31 cellular contexts compared by ENCODE assay signal in the genomic region with DNA sequence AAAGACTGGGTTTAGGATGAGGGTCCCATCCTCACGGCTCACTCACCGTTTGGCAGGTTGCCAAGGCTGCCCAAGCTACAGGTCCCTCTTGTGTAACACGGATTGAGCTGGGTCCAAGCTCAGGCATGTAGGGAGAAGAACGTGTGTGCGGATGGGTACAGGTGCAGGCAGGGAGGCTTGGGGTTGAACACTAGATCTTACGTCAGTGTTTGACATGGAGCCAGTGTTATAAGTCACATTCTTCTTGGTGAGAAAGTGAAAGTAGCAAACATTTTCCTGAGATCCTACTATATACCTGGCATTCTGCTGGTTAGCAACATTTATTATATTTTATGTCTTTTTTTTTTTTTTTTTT.
A peak's percentile ranks its signal among the peaks of the same experiment; 100 is the strongest.
DNase-seq lines count a peak whose midpoint lies in the region; ATAC-seq, FAIRE-seq and TF ChIP-seq lines count a peak whose summit lies in the region.
"Had no signal": no experiment of that assay in that cellular context is flagged by ENCODE, and none has a peak within 500 bp of the region (broad histone marks: within the 10 kb centered on the region; RNA-seq: fewer than 3 reads in every experiment).

No MANE protein-coding gene starts in this region.

- no peak overlapping the region for H3K4me2 ChIP-seq in smooth muscle cell

- H3K36me3 Mint-ChIP-seq in type B pancreatic cell: peaks cover 34% of the 10 kb centered on the region
- H3K36me3 Mint-ChIP-seq: CD4-positive, CD25-positive, alpha-beta regulatory T cell; natural killer cell had no signal

- no peak overlapping the region for H3K9ac ChIP-seq in smooth muscle cell (ENCODE audit: low read depth)

- H3K4me1 ChIP-seq in right lobe of liver: peaks cover 0 to 43% (median 13%) of the 10 kb centered on the region in 4 donors
- H3K4me1 ChIP-seq in small intestine (ENCODE audit: control insufficient read depth in 2 of 2, insufficient read depth in 1 of 2, low read depth in 1 of 2, low read length in 1 of 2): peaks cover 4% of the 10 kb centered on the region in 2 donors
- peaks cover 17% of the 10 kb centered on the region for H3K4me1 ChIP-seq in smooth muscle cell (ENCODE audit: low read depth)
- H3K4me1 ChIP-seq: esophagus muscularis mucosa, vagina had no signal

- H3K4me1 Mint-ChIP-seq in type B pancreatic cell (ENCODE audit: unreplicated experiment): peaks cover 52% of the 10 kb centered on the region
- H3K4me1 Mint-ChIP-seq: activated naive CD8-positive, alpha-beta T cell treated with anti-CD3 and anti-CD28 coated beads, Interleukin-2, amount 50 U/mL, for 24 hours; CD4-positive, CD25-positive, alpha-beta regulatory T cell; natural killer cell; T-helper 17 cell had no signal

- H3K4me3 Mint-ChIP-seq in type B pancreatic cell: no peak overlapping the region
- H3K4me3 Mint-ChIP-seq: activated naive CD8-positive, alpha-beta T cell treated with anti-CD3 and anti-CD28 coated beads, Interleukin-2, amount 50 U/mL, for 24 hours; CD4-positive, CD25-positive, alpha-beta regulatory T cell; natural killer cell; stimulated activated naive CD8-positive, alpha-beta T cell treated with anti-CD3 and anti-CD28 coated beads, Interleukin-15, Interleukin-2, amounts not matched to agents 100 ng/mL and 50 ng/mL, for 24 hours; T-helper 17 cell had no signal

- H3K27ac ChIP-seq in right lobe of liver (peak overlapping the region in 1 of 3 donors; percentile 29), small intestine (ENCODE audit: low read depth in 1 of 2, low read length in 1 of 2) (peak overlapping the region; percentile 22 to 74), smooth muscle cell (ENCODE audit: low read depth) (no peak overlapping the region)
- H3K27ac ChIP-seq: esophagus muscularis mucosa, heart left ventricle, lower lobe of right lung, vagina had no signal

- no peak overlapping the region for H2AFZ ChIP-seq in smooth muscle cell (ENCODE audit: low read depth)

- ATAC-seq in right lobe of liver (peak; percentile 36 to 69 (median 62)), HG03460 (IDR thresholded peaks at IDR 0.05; ENCODE audit: unreplicated experiment) (no peak)
- ATAC-seq: activated CD4-positive, CD25-positive, alpha-beta regulatory T cell treated with anti-CD3 and anti-CD28 coated beads, Interleukin-2, amount 50 U/mL, for 24 hours; activated naive CD8-positive, alpha-beta T cell treated with anti-CD3 and anti-CD28 coated beads, Interleukin-2, amount 50 U/mL, for 24 hours; heart left ventricle; natural killer cell; T-helper 17 cell had no signal

- H3F3A ChIP-seq in smooth muscle cell (ENCODE audit: low read depth): no peaks in the 10 kb centered on the region

- WGBS in right lobe of liver (ENCODE audit: insufficient coverage, low coverage, low lambda C conversion rate, missing lambda C conversion rate): 29% methylated on average over 6 of the region's 6 CpGs
- WGBS in small intestine, 3 donors: 17 to 62% (median 30%) methylated on average over 6 of the region's 6 CpGs
- 95% methylated on average over 6 of the region's 6 CpGs for WGBS in smooth muscle cell (ENCODE audit: low lambda C conversion rate)

- DNase-seq in NCI-H82 (lab: John Stamatoyannopoulos, UW) (peak; percentile 37), NCI-H82 treated with DMSO at 0.1 percent for 48 hours (lab: John Stamatoyannopoulos, UW; ENCODE audit: unreplicated experiment) (no peak), bronchial epithelial cell (ENCODE audit: low read depth) (peak; percentile 50), right lobe of liver (peak in 2 of 3 donors; percentile 62 to 65), small intestine (peak; percentile 79), type B pancreatic cell (ENCODE audit: extremely low spot score, unreplicated experiment) (no peak), smooth muscle cell (lab: John Stamatoyannopoulos, UW; ENCODE audit: unreplicated experiment) (no peak)
- DNase-seq: activated CD4-positive, alpha-beta T cell treated with anti-CD3 and anti-CD28 coated beads, Interleukin-2, amount 50 U/mL, for 48 hours; activated naive CD4-positive, alpha-beta T cell; activated naive CD8-positive, alpha-beta T cell treated with anti-CD3 and anti-CD28 coated beads, Interleukin-2, amount 50 U/mL, for 24 hours; CD4-positive, CD25-positive, alpha-beta regulatory T cell; central memory CD4-positive, alpha-beta T cell; DMS79 treated with DMSO at 0.1 percent for 48 hours; foreskin fibroblast; GDM1; heart left ventricle; lower lobe of right lung; natural killer cell; NCI-H2171; NCI-H510A; NK-92 treated with Interleukin-12 subunit alpha and Interleukin-12 subunit beta, amount 100 ng/mL, for 24 hours; retina; stimulated activated CD4-positive, alpha-beta T cell treated with anti-CD3 and anti-CD28 coated beads, Interleukin-1b, Interleukin-23, amount 100 ng/mL, for 48 hours; T-helper 17 cell had no signal

- H3K79me2 ChIP-seq in smooth muscle cell (ENCODE audit: low read depth): peaks cover 37% of the 10 kb centered on the region

- TF ChIP-seq POLR2A in right lobe of liver (IDR thresholded peaks at IDR 0.05): no peak

- peaks cover 19% of the 10 kb centered on the region for H4K20me1 ChIP-seq in smooth muscle cell (ENCODE audit: low read depth)

- H3K4me3 ChIP-seq in bronchial epithelial cell (ENCODE audit: low read depth, low read length) (no peak overlapping the region), right lobe of liver (no peak overlapping the region), small intestine (ENCODE audit: low read depth in 1 of 2, low read length in 2 of 2) (peak overlapping the region in 1 of 2 donors; percentile 31), smooth muscle cell (no peak overlapping the region)
- H3K4me3 ChIP-seq: esophagus muscularis mucosa, heart left ventricle, lower lobe of right lung, vagina had no signal

- H3K36me3 ChIP-seq in bronchial epithelial cell (ENCODE audit: control insufficient read depth, insufficient read depth, low read length): no peaks in the 10 kb centered on the region
- H3K36me3 ChIP-seq in right lobe of liver: no peaks in the 10 kb centered on the region
- H3K36me3 ChIP-seq in small intestine (ENCODE audit: control insufficient read depth in 2 of 2, insufficient read depth in 2 of 2, low read length in 2 of 2): no peaks in the 10 kb centered on the region
- no peaks in the 10 kb centered on the region for H3K36me3 ChIP-seq in smooth muscle cell (ENCODE audit: low read depth)
- H3K36me3 ChIP-seq: esophagus muscularis mucosa, heart left ventricle, lower lobe of right lung, vagina had no signal

- H3K27me3 ChIP-seq in bronchial epithelial cell (ENCODE audit: control insufficient read depth, insufficient read depth, low read length): no peaks in the 10 kb centered on the region
- H3K27me3 ChIP-seq in right lobe of liver: no peaks in the 10 kb centered on the region
- H3K27me3 ChIP-seq in small intestine (ENCODE audit: control insufficient read depth in 2 of 2, insufficient read depth in 2 of 2, low read length in 2 of 2): no peaks in the 10 kb centered on the region
- no peaks in the 10 kb centered on the region for H3K27me3 ChIP-seq in smooth muscle cell (ENCODE audit: low read depth)
- H3K27me3 ChIP-seq: esophagus muscularis mucosa, heart left ventricle, vagina had no signal

- H3K9me3 Mint-ChIP-seq in type B pancreatic cell: no peaks in the 10 kb centered on the region
- H3K9me3 Mint-ChIP-seq: activated naive CD8-positive, alpha-beta T cell treated with anti-CD3 and anti-CD28 coated beads, Interleukin-2, amount 50 U/mL, for 24 hours; natural killer cell; stimulated activated naive CD8-positive, alpha-beta T cell treated with anti-CD3 and anti-CD28 coated beads, Interleukin-15, Interleukin-2, amounts not matched to agents 100 ng/mL and 50 ng/mL, for 24 hours had no signal

- H3K27ac Mint-ChIP-seq in type B pancreatic cell: no peak overlapping the region
- H3K27ac Mint-ChIP-seq: activated naive CD8-positive, alpha-beta T cell treated with anti-CD3 and anti-CD28 coated beads, Interleukin-2, amount 50 U/mL, for 24 hours; CD4-positive, CD25-positive, alpha-beta regulatory T cell; natural killer cell; stimulated activated naive CD8-positive, alpha-beta T cell treated with anti-CD3 and anti-CD28 coated beads, Interleukin-15, Interleukin-2, amounts not matched to agents 100 ng/mL and 50 ng/mL, for 24 hours had no signal

- H3K9me3 ChIP-seq in right lobe of liver (no peaks in the 10 kb centered on the region), small intestine (ENCODE audit: control insufficient read depth, low read depth) (no peaks in the 10 kb centered on the region), smooth muscle cell (replicated peaks; ENCODE audit: low read depth) (no peaks in the 10 kb centered on the region)
- H3K9me3 ChIP-seq: esophagus muscularis mucosa, heart left ventricle, lower lobe of right lung, vagina had no signal

- intact Hi-C loops in right lobe of liver (cut with DNase I): no loop called here

- no peak for FAIRE-seq in bronchial epithelial cell (lab: Jason Lieb, UNC)
- FAIRE-seq in small intestine (lab: Jason Lieb, UNC): no peak
- FAIRE-seq: keratinocyte, TTC549 had no signal

- TF ChIP-seq CTCF in bronchial epithelial cell (IDR thresholded peaks at IDR 0.05; ENCODE audit: insufficient read depth, low read length, severe bottlenecking) (no peak), right lobe of liver (IDR thresholded peaks at IDR 0.05) (no peak), type B pancreatic cell (conservative IDR thresholded peaks at IDR 0.05) (no peak), smooth muscle cell (IDR thresholded peaks at IDR 0.05; ENCODE audit: borderline replicate concordance, insufficient read depth, poor library complexity, severe bottlenecking) (no peak)

- H3K27me3 Mint-ChIP-seq in type B pancreatic cell: no peaks in the 10 kb centered on the region
- H3K27me3 Mint-ChIP-seq: activated naive CD8-positive, alpha-beta T cell treated with anti-CD3 and anti-CD28 coated beads, Interleukin-2, amount 50 U/mL, for 24 hours; stimulated activated naive CD8-positive, alpha-beta T cell treated with anti-CD3 and anti-CD28 coated beads, Interleukin-15, Interleukin-2, amounts not matched to agents 100 ng/mL and 50 ng/mL, for 24 hours had no signal

Comparison
In these comparisons a context has a peak if more than half of its experiments do, and no peak if none do; other contexts are left out.
1. DNase-seq: peak in NCI-H82 (single experiment), bronchial epithelial cell (single experiment), right lobe of liver (2 of 3) and small intestine (single experiment); none in NCI-H82 treated with DMSO at 0.1 percent for 48 hours (single experiment), type B pancreatic cell (single experiment) and smooth muscle cell (single experiment).